Comparison of ENCODE assay signal across 1 cellular context in genomic region chr1:52055066-52055853, GRCh38.
TF ChIP-seq lines count a peak whose summit lies in the region.

Gene TXNDC12 (minus strand): TSS chr1:52055191. CDS start chr1:52055096, 95 bp downstream.

TF ChIP-seq in WTC11, 78 proteins besides CTCF, POLR2A, EP300 and RAD21 (continued from another document and continues in another):
- TF ChIP-seq E2F4 (CRISPR knock-in tag; IDR thresholded peaks at IDR 0.05; ENCODE audit: borderline replicate concordance, low read depth) (peak; percentile 53; the same call in 1 of the 2 replicates), ATF1 (CRISPR knock-in tag; IDR thresholded peaks at IDR 0.05) (no peak), AR (CRISPR knock-in tag; IDR thresholded peaks at IDR 0.05) (no peak), STAT6 (CRISPR knock-in tag; conservative IDR thresholded peaks at IDR 0.05; ENCODE audit: low read depth) (no peak), CREM (CRISPR knock-in tag; IDR thresholded peaks at IDR 0.05) (0 out of 2 replicates have a peak, but pooled peaks have one; percentile 66), SOX15 (CRISPR knock-in tag; IDR thresholded peaks at IDR 0.05) (no peak), ZNF317 (CRISPR knock-in tag; IDR thresholded peaks at IDR 0.05; ENCODE audit: borderline replicate concordance, low read depth) (no peak), TCF7 (CRISPR knock-in tag; IDR thresholded peaks at IDR 0.05; ENCODE audit: low read depth) (no peak), HMGA2 (CRISPR knock-in tag; IDR thresholded peaks at IDR 0.05) (no peak), JUN (CRISPR knock-in tag; IDR thresholded peaks at IDR 0.05) (peak; percentile 24; the same call in 1 of the 2 replicates), TEAD1 (CRISPR knock-in tag; IDR thresholded peaks at IDR 0.05) (peak; percentile 73), ZNF121 (CRISPR knock-in tag; IDR thresholded peaks at IDR 0.05) (no peak), PREB (CRISPR knock-in tag; IDR thresholded peaks at IDR 0.05; ENCODE audit: borderline replicate concordance) (no peak), MAX (CRISPR knock-in tag; IDR thresholded peaks at IDR 0.05) (peak; percentile 74), IRF1 (CRISPR knock-in tag; IDR thresholded peaks at IDR 0.05) (no peak), ESRRA (CRISPR knock-in tag; IDR thresholded peaks at IDR 0.05; ENCODE audit: borderline replicate concordance) (no peak), ZNF281 (CRISPR knock-in tag; IDR thresholded peaks at IDR 0.05) (0 out of 2 replicates have a peak, but pooled peaks have one; percentile 46), ZNF138 (CRISPR knock-in tag; conservative IDR thresholded peaks at IDR 0.05) (no peak), ARID4B (CRISPR knock-in tag; IDR thresholded peaks at IDR 0.05; ENCODE audit: borderline replicate concordance) (peak; percentile 77; the same call in 1 of the 2 replicates), ERG (CRISPR knock-in tag; IDR thresholded peaks at IDR 0.05) (no peak), USF1 (CRISPR knock-in tag; IDR thresholded peaks at IDR 0.05) (peak; percentile 58), ZNF396 (CRISPR knock-in tag; IDR thresholded peaks at IDR 0.05; ENCODE audit: borderline replicate concordance) (no peak), CBFB (CRISPR knock-in tag; IDR thresholded peaks at IDR 0.05; ENCODE audit: low read depth) (no peak), ZBTB43 (CRISPR knock-in tag; IDR thresholded peaks at IDR 0.05) (0 out of 2 replicates have a peak, but pooled peaks have one; percentile 22), TEAD4 (CRISPR knock-in tag; IDR thresholded peaks at IDR 0.05) (peak; percentile 70), ZMAT4 (CRISPR knock-in tag; IDR thresholded peaks at IDR 0.05) (no peak), ZNF219 (CRISPR knock-in tag; IDR thresholded peaks at IDR 0.05; ENCODE audit: borderline replicate concordance) (no peak; the same call in 1 of the 2 replicates), MLX (CRISPR knock-in tag; IDR thresholded peaks at IDR 0.05) (no peak), FOXP1 (CRISPR knock-in tag; IDR thresholded peaks at IDR 0.05; ENCODE audit: borderline replicate concordance) (peak; percentile 82; the same call in 1 of the 2 replicates), KAT7 (CRISPR knock-in tag; IDR thresholded peaks at IDR 0.05; ENCODE audit: borderline replicate concordance) (peak; percentile 17; the same call in 1 of the 2 replicates), GTF2I (CRISPR knock-in tag; conservative IDR thresholded peaks at IDR 0.05) (no peak)
